Comparison of ENCODE assay signal across 1 cellular context in genomic region chr15:32677238-32677750, GRCh38.
TF ChIP-seq lines count a peak whose summit lies in the region.

No MANE protein-coding gene starts in this region.

TF ChIP-seq in HEK293, 187 proteins besides CTCF, POLR2A, EP300 and RAD21 (continued from another document):
- TF ChIP-seq PRDM4 (tag by site-specific recombination; IDR thresholded peaks at IDR 0.05) (no peak), ZNF426 (tag by site-specific recombination; IDR thresholded peaks at IDR 0.05) (no peak), ZNF791 (tag by site-specific recombination; IDR thresholded peaks at IDR 0.05) (no peak), PRDM10 (tag by site-specific recombination; IDR thresholded peaks at IDR 0.05) (no peak), MYNN (tag by site-specific recombination; IDR thresholded peaks at IDR 0.05; ENCODE audit: borderline replicate concordance) (no peak), ZSCAN30 (tag by site-specific recombination; IDR thresholded peaks at IDR 0.05) (no peak), PRDM1 (tag by site-specific recombination; IDR thresholded peaks at IDR 0.05) (no peak), ZNF660 (tag by site-specific recombination; IDR thresholded peaks at IDR 0.05) (no peak), ZNF404 (tag by site-specific recombination; IDR thresholded peaks at IDR 0.05) (no peak), ZBTB7A (tag by site-specific recombination; IDR thresholded peaks at IDR 0.05; ENCODE audit: low read depth) (no peak), GLIS2 (tag by site-specific recombination; IDR thresholded peaks at IDR 0.05) (no peak), SETDB1 (IDR thresholded peaks at IDR 0.05; ENCODE audit: insufficient read length, low read length) (no peak), ZNF768 (tag by site-specific recombination; IDR thresholded peaks at IDR 0.05) (no peak), ZNF140 (tag by site-specific recombination; IDR thresholded peaks at IDR 0.05) (no peak), ZFHX2 (tag by site-specific recombination; conservative IDR thresholded peaks at IDR 0.05) (no peak), ZSCAN16 (tag by site-specific recombination; IDR thresholded peaks at IDR 0.05) (no peak), ZNF585B (tag by site-specific recombination; IDR thresholded peaks at IDR 0.05) (no peak), WT1 (tag by site-specific recombination; IDR thresholded peaks at IDR 0.05) (peak; percentile 29; the same call in 1 of the 2 replicates), ZNF335 (tag by site-specific recombination; conservative IDR thresholded peaks at IDR 0.05) (0 out of 2 replicates have a peak, but pooled peaks have one; percentile 23), BCL6B (tag by site-specific recombination; IDR thresholded peaks at IDR 0.05) (no peak), ZNF707 (tag by site-specific recombination; IDR thresholded peaks at IDR 0.05) (no peak), FEZF1 (tag by site-specific recombination; IDR thresholded peaks at IDR 0.05) (peak; percentile 62), PBX3 (CRISPR knock-in tag; IDR thresholded peaks at IDR 0.05) (no peak), ZNF645 (tag by site-specific recombination; IDR thresholded peaks at IDR 0.05) (no peak), ZNF416 (tag by site-specific recombination; IDR thresholded peaks at IDR 0.05) (no peak), ZSCAN18 (tag by site-specific recombination; IDR thresholded peaks at IDR 0.05) (no peak), ZNF843 (tag by site-specific recombination; IDR thresholded peaks at IDR 0.05) (no peak), TSHZ1 (tag by site-specific recombination; IDR thresholded peaks at IDR 0.05; ENCODE audit: borderline replicate concordance) (no peak), ZNF548 (tag by site-specific recombination; IDR thresholded peaks at IDR 0.05) (no peak), ZNF629 (tag by site-specific recombination; IDR thresholded peaks at IDR 0.05) (peak; percentile 56; the same call in 1 of the 2 replicates), ZNF362 (tag by site-specific recombination; IDR thresholded peaks at IDR 0.05) (no peak), ZNF610 (tag by site-specific recombination; IDR thresholded peaks at IDR 0.05; ENCODE audit: borderline replicate concordance) (no peak), ZNF558 (tag by site-specific recombination; IDR thresholded peaks at IDR 0.05) (no peak), SP7 (tag by site-specific recombination; IDR thresholded peaks at IDR 0.05) (no peak), PRDM6 (tag by site-specific recombination; IDR thresholded peaks at IDR 0.05) (peak; percentile 53), ZNF76 (tag by site-specific recombination; IDR thresholded peaks at IDR 0.05; ENCODE audit: borderline replicate concordance, low read depth) (no peak), ZNF521 (tag by site-specific recombination; IDR thresholded peaks at IDR 0.05) (no peak)
TF ChIP-seq in HEK293: peak in this region for 14.
